11 cellular contexts compared by ENCODE assay signal in genomic region chr6:98880486-98880885, GRCh38. TPM values are rescaled to one million over a fixed set of nuclear protein-coding genes. Genes with fewer than 3 reads are reported as not detected.
DNase-seq lines count a peak whose midpoint lies in the region; ATAC-seq lines count a peak whose summit lies in the region.
"Had no signal": no experiment of that assay in that cellular context is flagged by ENCODE, and none has a peak within 500 bp of the region (broad histone marks: within the 10 kb centered on the region; RNA-seq: fewer than 3 reads in every experiment).

No MANE protein-coding gene starts in this region.

- intact Hi-C loops in head of caudate nucleus (cut with DNase I) = no loop called here

- peak; percentile 93 for ATAC-seq in GM19025 (IDR thresholded peaks at IDR 0.05; ENCODE audit: low read depth, unreplicated experiment)
- peak; percentile 91 for ATAC-seq in HG02763 (IDR thresholded peaks at IDR 0.05; ENCODE audit: unreplicated experiment)
- peak; percentile 80 for ATAC-seq in HG03571 (IDR thresholded peaks at IDR 0.05; ENCODE audit: unreplicated experiment)
- ATAC-seq: heart right ventricle had no signal

- DNase-seq in DMS153 (lab: John Stamatoyannopoulos, UW) (peak; percentile 52), G401 (ENCODE audit: low spot score) (no peak), pons (ENCODE audit: low spot score) (no peak), NCI-H146 treated with DMSO at 0.1 percent for 48 hours (lab: John Stamatoyannopoulos, UW; ENCODE audit: unreplicated experiment) (no peak), head of caudate nucleus (no peak)
- DNase-seq: heart right ventricle; naive B cell; stimulated activated CD4-positive, alpha-beta T cell treated with anti-CD3 and anti-CD28 coated beads, Interleukin-4, amount 100 ng/mL, for 24 hours had no signal

- in situ Hi-C loops in G401 (cut with HindIII; ENCODE audit: low sequenced_read_pairs) = no loop called here

RNA-seq across cellular contexts. Expression of gene POU3F2, which starts 46.1 kb away (rescaled TPM):
- total RNA-seq in G401 (2014; rRNA removed; shearing (Covaris generic)) = not detected in 2 replicates
- total RNA-seq: heart right ventricle had no signal
